Comparison of ENCODE assay signal across 1 cellular context in genomic region chr5:142446131-142446959, GRCh38.
TF ChIP-seq lines count a peak whose summit lies in the region.

No MANE protein-coding gene starts in this region.

TF ChIP-seq in K562, 482 proteins besides CTCF, POLR2A, EP300 and RAD21 (continued from another document and continues in another):
- TF ChIP-seq ZNF766 (CRISPR knock-in tag; conservative IDR thresholded peaks at IDR 0.05) = 0 out of 2 replicates have a peak, but pooled peaks have one; percentile 35
- TF ChIP-seq PYGO2 (tag; IDR thresholded peaks at IDR 0.05) = no peak
- no peak for TF ChIP-seq TOE1 (IDR thresholded peaks at IDR 0.05; ENCODE audit: borderline replicate concordance)
- no peak for TF ChIP-seq TOE1 (CRISPR knock-in tag; IDR thresholded peaks at IDR 0.05; ENCODE audit: borderline replicate concordance, low read depth)
- TF ChIP-seq FOXK2 (conservative IDR thresholded peaks at IDR 0.05 in 1 of 2, IDR thresholded peaks at IDR 0.05 in 1 of 2; ENCODE audit: low read depth in 2 of 2) = 0 out of 4 replicates have a peak, but pooled peaks have one; percentile 19 to 28
- no peak for TF ChIP-seq THRAP3 (IDR thresholded peaks at IDR 0.05; ENCODE audit: borderline replicate concordance)
- peak; percentile 61 for TF ChIP-seq POLR2B (IDR thresholded peaks at IDR 0.05; ENCODE audit: low read depth, partially characterized antibody)
- TF ChIP-seq SRF (CRISPR knock-in tag; IDR thresholded peaks at IDR 0.05) = peak; percentile 96 to 99
- TF ChIP-seq MYNN (IDR thresholded peaks at IDR 0.05) = no peak
- no peak for TF ChIP-seq MYNN (CRISPR knock-in tag; IDR thresholded peaks at IDR 0.05)
- TF ChIP-seq ATF3 (IDR thresholded peaks at IDR 0.05) = peak; percentile 69
- TF ChIP-seq ATF3 (CRISPR knock-in tag; conservative IDR thresholded peaks at IDR 0.05) = no peak
- TF ChIP-seq, protein P1, sequence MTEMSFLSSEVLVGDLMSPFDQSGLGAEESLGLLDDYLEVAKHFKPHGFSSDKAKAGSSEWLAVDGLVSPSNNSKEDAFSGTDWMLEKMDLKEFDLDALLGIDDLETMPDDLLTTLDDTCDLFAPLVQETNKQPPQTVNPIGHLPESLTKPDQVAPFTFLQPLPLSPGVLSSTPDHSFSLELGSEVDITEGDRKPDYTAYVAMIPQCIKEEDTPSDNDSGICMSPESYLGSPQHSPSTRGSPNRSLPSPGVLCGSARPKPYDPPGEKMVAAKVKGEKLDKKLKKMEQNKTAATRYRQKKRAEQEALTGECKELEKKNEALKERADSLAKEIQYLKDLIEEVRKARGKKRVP (CRISPR knock-in tag; IDR thresholded peaks at IDR 0.05) = no peak
- no peak for TF ChIP-seq NFE2 (IDR thresholded peaks at IDR 0.05; ENCODE audit: low read depth)
- TF ChIP-seq ZNF146 (CRISPR knock-in tag; IDR thresholded peaks at IDR 0.05; ENCODE audit: unreplicated experiment) = no peak
- 0 out of 4 replicates have a peak, but pooled peaks of 1 of the 2 experiments have one; percentile 8 for TF ChIP-seq SIX5 (IDR thresholded peaks at IDR 0.05; ENCODE audit: borderline replicate concordance in 1 of 2, insufficient read depth in 1 of 2, low read depth in 1 of 2, low read length in 2 of 2)
- TF ChIP-seq HMGN3 (IDR thresholded peaks at IDR 0.05; ENCODE audit: borderline replicate concordance, extremely low read depth, insufficient read length, low read depth, low read length) = no peak
- no peak for TF ChIP-seq ZNF121 (CRISPR knock-in tag; conservative IDR thresholded peaks at IDR 0.05)
- TF ChIP-seq HDAC8 (tag; IDR thresholded peaks at IDR 0.05) = no peak
- TF ChIP-seq CAMTA2 (CRISPR knock-in tag; conservative IDR thresholded peaks at IDR 0.05) = no peak
- 0 out of 2 replicates have a peak, but pooled peaks have one; percentile 10 for TF ChIP-seq MYC (IDR thresholded peaks at IDR 0.05; ENCODE audit: low read depth, low read length)
- TF ChIP-seq MYC (CRISPR knock-in tag; IDR thresholded peaks at IDR 0.05; ENCODE audit: borderline replicate concordance, low read depth) = no peak
- TF ChIP-seq ZNF830 (CRISPR knock-in tag; IDR thresholded peaks at IDR 0.05) = no peak
- no peak for TF ChIP-seq ZC3H8 (IDR thresholded peaks at IDR 0.05)
- no peak for TF ChIP-seq SIN3A (IDR thresholded peaks at IDR 0.05; ENCODE audit: borderline replicate concordance in 2 of 2, control insufficient read depth in 1 of 2, low read depth in 2 of 2, low read length in 2 of 2)
- TF ChIP-seq, protein P2, sequence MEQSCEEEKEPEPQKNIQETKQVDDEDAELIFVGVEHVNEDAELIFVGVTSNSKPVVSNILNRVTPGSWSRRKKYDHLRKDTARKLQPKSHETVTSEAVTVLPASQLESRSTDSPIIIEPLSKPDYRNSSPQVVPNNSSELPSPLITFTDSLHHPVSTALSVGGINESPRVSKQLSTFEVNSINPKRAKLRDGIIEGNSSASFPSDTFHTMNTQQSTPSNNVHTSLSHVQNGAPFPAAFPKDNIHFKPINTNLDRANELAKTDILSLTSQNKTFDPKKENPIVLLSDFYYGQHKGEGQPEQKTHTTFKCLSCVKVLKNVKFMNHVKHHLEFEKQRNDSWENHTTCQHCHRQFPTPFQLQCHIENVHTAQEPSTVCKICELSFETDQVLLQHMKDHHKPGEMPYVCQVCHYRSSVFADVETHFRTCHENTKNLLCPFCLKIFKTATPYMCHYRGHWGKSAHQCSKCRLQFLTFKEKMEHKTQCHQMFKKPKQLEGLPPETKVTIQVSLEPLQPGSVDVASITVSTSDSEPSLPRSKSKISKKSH (CRISPR knock-in tag; IDR thresholded peaks at IDR 0.05) = no peak
- TF ChIP-seq ETV5 (CRISPR knock-in tag; IDR thresholded peaks at IDR 0.05; ENCODE audit: low read depth) = no peak
- TF ChIP-seq HSF4 (CRISPR knock-in tag; IDR thresholded peaks at IDR 0.05; ENCODE audit: borderline replicate concordance) = no peak
- TF ChIP-seq HDAC1 (IDR thresholded peaks at IDR 0.05) = 0 out of 4 replicates have a peak, but pooled peaks of 1 of the 2 experiments have one; percentile 25
- TF ChIP-seq ETV1 (tag; conservative IDR thresholded peaks at IDR 0.05; ENCODE audit: low read depth) = peak; percentile 70
- no peak for TF ChIP-seq ZNF184 (CRISPR knock-in tag; IDR thresholded peaks at IDR 0.05)
- 0 out of 2 replicates have a peak, but pooled peaks have one; percentile 24 for TF ChIP-seq KLF13 (tag; IDR thresholded peaks at IDR 0.05; ENCODE audit: borderline replicate concordance, low read depth)
- TF ChIP-seq SMARCA4 (IDR thresholded peaks at IDR 0.05) = peak; percentile 73; the same call in 1 of the 2 replicates
- no peak for TF ChIP-seq ZNF785 (CRISPR knock-in tag; IDR thresholded peaks at IDR 0.05)
- TF ChIP-seq CSDE1 (IDR thresholded peaks at IDR 0.05) = no peak
- peak; percentile 16; the same call in 1 of the 2 replicates for TF ChIP-seq CTBP1 (IDR thresholded peaks at IDR 0.05; ENCODE audit: borderline replicate concordance)
- TF ChIP-seq NR2C1 (IDR thresholded peaks at IDR 0.05) = peak; percentile 31; the same call in 1 of the 2 replicates
- peak; percentile 35; the same call in 1 of the 2 replicates for TF ChIP-seq NR2C1 (tag; IDR thresholded peaks at IDR 0.05)
- no peak for TF ChIP-seq GTF2A2 (tag; IDR thresholded peaks at IDR 0.05)
- TF ChIP-seq SP1 (CRISPR knock-in tag; IDR thresholded peaks at IDR 0.05) = no peak
- TF ChIP-seq DMBX1 (CRISPR knock-in tag; IDR thresholded peaks at IDR 0.05; ENCODE audit: borderline replicate concordance) = 0 out of 2 replicates have a peak, but pooled peaks have one; percentile 37
- TF ChIP-seq RFX1 (IDR thresholded peaks at IDR 0.05) = peak; percentile 47
- no peak for TF ChIP-seq RBM14 (IDR thresholded peaks at IDR 0.05; ENCODE audit: borderline replicate concordance, insufficient read depth, low read depth, low read length)
- TF ChIP-seq SMARCC2 (IDR thresholded peaks at IDR 0.05; ENCODE audit: low read depth) = no peak
- TF ChIP-seq CEBPG (CRISPR knock-in tag; IDR thresholded peaks at IDR 0.05) = no peak
- peak; percentile 40 to 76; a peak in 3 of 4 replicates for TF ChIP-seq CEBPG (tag; conservative IDR thresholded peaks at IDR 0.05 in 1 of 2, IDR thresholded peaks at IDR 0.05 in 1 of 2)
- peak; percentile 84 for TF ChIP-seq DPF2 (IDR thresholded peaks at IDR 0.05)
- TF ChIP-seq NFXL1 (CRISPR knock-in tag; IDR thresholded peaks at IDR 0.05) = no peak
- no peak for TF ChIP-seq HMGXB4 (CRISPR knock-in tag; IDR thresholded peaks at IDR 0.05)
- TF ChIP-seq NCOA2 (IDR thresholded peaks at IDR 0.05; ENCODE audit: partially characterized antibody in 2 of 2) = no peak
- no peak for TF ChIP-seq HMG20A (CRISPR knock-in tag; conservative IDR thresholded peaks at IDR 0.05)
- no peak for TF ChIP-seq ZNF174 (CRISPR knock-in tag; IDR thresholded peaks at IDR 0.05)
- TF ChIP-seq GTF3C2 (IDR thresholded peaks at IDR 0.05; ENCODE audit: borderline replicate concordance, extremely low read depth, insufficient read length) = no peak
- TF ChIP-seq MXI1 (IDR thresholded peaks at IDR 0.05; ENCODE audit: low read depth, low read length) = no peak
- TF ChIP-seq SRSF7 (optimal IDR thresholded peaks at IDR 0.05; ENCODE audit: low read depth, low read length) = no peak
- TF ChIP-seq HDAC3 (IDR thresholded peaks at IDR 0.05; ENCODE audit: borderline replicate concordance, partially characterized antibody) = peak; percentile 49
- no peak for TF ChIP-seq ZBTB1 (CRISPR knock-in tag; IDR thresholded peaks at IDR 0.05; ENCODE audit: borderline replicate concordance, low read depth)
- TF ChIP-seq TFE3 (CRISPR knock-in tag; IDR thresholded peaks at IDR 0.05) = no peak
- no peak for TF ChIP-seq OTX1 (CRISPR knock-in tag; IDR thresholded peaks at IDR 0.05)
- TF ChIP-seq DLX4 (CRISPR knock-in tag; IDR thresholded peaks at IDR 0.05) = no peak
- TF ChIP-seq ZEB2 (IDR thresholded peaks at IDR 0.05) = no peak
- no peak for TF ChIP-seq ZNF175 (CRISPR knock-in tag; IDR thresholded peaks at IDR 0.05; ENCODE audit: low read depth)
- no peak for TF ChIP-seq NUFIP1 (IDR thresholded peaks at IDR 0.05; ENCODE audit: partially characterized antibody)
- TF ChIP-seq ZNF699 (CRISPR knock-in tag; IDR thresholded peaks at IDR 0.05; ENCODE audit: insufficient replicate concordance) = no peak
- peak; percentile 56; the same call in 1 of the 2 replicates for TF ChIP-seq ZNF584 (CRISPR knock-in tag; IDR thresholded peaks at IDR 0.05; ENCODE audit: low read depth)
- TF ChIP-seq RBM15 (IDR thresholded peaks at IDR 0.05; ENCODE audit: insufficient read depth, low read length) = no peak
- 0 out of 2 replicates have a peak, but pooled peaks have one; percentile 20 for TF ChIP-seq SMAD4 (CRISPR knock-in tag; conservative IDR thresholded peaks at IDR 0.05)
- TF ChIP-seq ZBTB26 (CRISPR knock-in tag; IDR thresholded peaks at IDR 0.05) = no peak
- TF ChIP-seq ZNF408 (CRISPR knock-in tag; IDR thresholded peaks at IDR 0.05; ENCODE audit: low read depth) = no peak
